In genomic region chr16:15526097-15526496, GRCh38 we compare ENCODE assay signal across 34 cellular contexts.
"Had no signal": no experiment of that assay in that cellular context is flagged by ENCODE, and none has a peak within 500 bp of the region (broad histone marks: within the 10 kb centered on the region; RNA-seq: fewer than 3 reads in every experiment).

No MANE protein-coding gene starts in this region.

- H3K9me3 ChIP-seq: adrenal gland, ascending aorta, body of pancreas, breast epithelium had no signal

- H3K4me1 ChIP-seq: ascending aorta, body of pancreas had no signal

- H3K36me3 ChIP-seq: adrenal gland, breast epithelium, cardiac muscle cell had no signal

- H3K27ac ChIP-seq: adrenal gland, ascending aorta, body of pancreas, brain microvascular endothelial cell, breast epithelium, cardiac muscle cell had no signal

- FAIRE-seq: astrocyte, bronchial epithelial cell had no signal

- DNase-seq: activated effector memory CD4-positive, alpha-beta T cell treated with anti-CD3 and anti-CD28 coated beads, Interleukin-2, amount 50 U/mL, for 16 hours; activated effector memory CD4-positive, alpha-beta T cell treated with Interleukin-2 at 50 U/mL for 16 hours; activated gamma-delta T cell; activated gamma-delta T cell treated with Interleukin-2 at 50 U/mL for 16 hours; activated naive CD4-positive, alpha-beta T cell; activated naive CD4-positive, alpha-beta T cell treated with anti-CD3 and anti-CD28 coated beads for 36 hours; activated naive CD4-positive, alpha-beta T cell treated with anti-CD3 and anti-CD28 coated beads, Interleukin-2, amount 10 ng/mL, durations not matched to agents 7 days and 5 days; activated naive CD4-positive, alpha-beta T cell treated with anti-CD3 and anti-CD28 coated beads, Interleukin-2, amount 50 U/mL, for 16 hours; activated naive CD4-positive, alpha-beta T cell treated with Interleukin-2 at 50 U/mL for 16 hours; activated naive CD8-positive, alpha-beta T cell treated with anti-CD3 and anti-CD28 coated beads for 36 hours; activated naive CD8-positive, alpha-beta T cell treated with anti-CD3 and anti-CD28 coated beads, Interleukin-2, amount 10 ng/mL, durations not matched to agents 7 days and 5 days; activated naive CD8-positive, alpha-beta T cell treated with anti-CD3 and anti-CD28 coated beads, Interleukin-2, amount 50 U/mL, for 24 hours; activated T-cell treated with anti-CD3 and anti-CD28 coated beads, Interleukin-2, amount 50 U/mL, for 1 hour; activated T-cell treated with anti-CD3 and anti-CD28 coated beads, Interleukin-2, amount 50 U/mL, for 24 hours; activated T-cell treated with anti-CD3 and anti-CD28 coated beads, Interleukin-2, amount 50 U/mL, for 4 hours; activated T-cell treated with anti-CD3 and anti-CD28 coated beads, Interleukin-2, amount 50 U/mL, for 48 hours; activated T-cell treated with anti-CD3 and anti-CD28 coated beads, Interleukin-2, amount 50 U/mL, for 72 hours; adrenal gland; amniotic stem cell; amygdala; anterior cingulate cortex; aorta; body of pancreas; brain microvascular endothelial cell; caudate nucleus; central memory CD4-positive, alpha-beta T cell; cerebellar nuclear complex had no signal

- H3K27me3 ChIP-seq: adrenal gland, ascending aorta, body of pancreas, brain microvascular endothelial cell, breast epithelium, cardiac muscle cell had no signal

- ATAC-seq: activated naive CD4-positive, alpha-beta T cell treated with anti-CD3 and anti-CD28 coated beads, Interleukin-2, amount 50 U/mL, for 72 hours; activated naive CD8-positive, alpha-beta T cell treated with anti-CD3 and anti-CD28 coated beads, Interleukin-2, amount 50 U/mL, for 24 hours; activated T-cell treated with anti-CD3 and anti-CD28 coated beads, Interleukin-2, amount 50 U/mL, for 4 hours; activated T-cell treated with anti-CD3 and anti-CD28 coated beads, Interleukin-2, amount 50 U/mL, for 72 hours; activated T-helper 17 cell treated with anti-CD3 and anti-CD28 coated beads, Interleukin-2, amount 50 U/mL, for 72 hours; body of pancreas had no signal

- H3K4me3 ChIP-seq: adrenal gland, ascending aorta, body of pancreas, breast epithelium, cardiac muscle cell had no signal
